Comparison of ENCODE assay signal across 1 cellular context in the genomic region with DNA sequence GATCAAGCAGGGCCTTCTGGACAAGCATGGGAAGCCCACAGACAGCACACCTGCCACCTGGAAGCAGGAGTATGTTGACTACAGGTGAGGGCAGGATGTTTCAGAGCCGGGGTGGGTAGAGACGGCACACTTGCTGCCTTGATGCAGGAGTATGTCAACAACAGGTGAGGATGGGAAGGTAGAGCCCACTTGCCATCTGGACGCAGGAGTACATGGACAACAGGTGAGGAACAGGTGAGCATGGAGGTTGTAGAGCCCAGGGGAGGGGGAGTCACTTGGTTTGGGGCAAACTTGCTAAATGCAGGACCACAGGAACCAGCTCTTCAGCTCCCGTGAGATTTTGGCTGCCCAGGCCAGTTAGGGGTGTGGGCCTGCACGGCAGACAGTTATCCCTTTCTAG.
TF ChIP-seq lines count a peak whose summit lies in the region.

No MANE protein-coding gene starts in this region.

TF ChIP-seq in IMR-90, 13 proteins besides CTCF, POLR2A, EP300 and RAD21:
- TF ChIP-seq MAFK (IDR thresholded peaks at IDR 0.05; ENCODE audit: low read depth, low read length) (no peak), FOS (IDR thresholded peaks at IDR 0.05; ENCODE audit: low read depth, low read length) (no peak), RFX5 (IDR thresholded peaks at IDR 0.05; ENCODE audit: low read depth, low read length) (no peak), SMC3 (IDR thresholded peaks at IDR 0.05; ENCODE audit: low read depth, low read length) (no peak), CEBPB (IDR thresholded peaks at IDR 0.05; ENCODE audit: low read depth, low read length) (no peak), BHLHE40 (IDR thresholded peaks at IDR 0.05; ENCODE audit: low read depth, low read length) (no peak), RCOR1 (IDR thresholded peaks at IDR 0.05; ENCODE audit: insufficient replicate concordance, low read length) (no peak)
- TF ChIP-seq, protein P1, sequence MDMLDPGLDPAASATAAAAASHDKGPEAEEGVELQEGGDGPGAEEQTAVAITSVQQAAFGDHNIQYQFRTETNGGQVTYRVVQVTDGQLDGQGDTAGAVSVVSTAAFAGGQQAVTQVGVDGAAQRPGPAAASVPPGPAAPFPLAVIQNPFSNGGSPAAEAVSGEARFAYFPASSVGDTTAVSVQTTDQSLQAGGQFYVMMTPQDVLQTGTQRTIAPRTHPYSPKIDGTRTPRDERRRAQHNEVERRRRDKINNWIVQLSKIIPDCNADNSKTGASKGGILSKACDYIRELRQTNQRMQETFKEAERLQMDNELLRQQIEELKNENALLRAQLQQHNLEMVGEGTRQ (IDR thresholded peaks at IDR 0.05; ENCODE audit: low read depth, low read length) = no peak
- TF ChIP-seq, protein P2, sequence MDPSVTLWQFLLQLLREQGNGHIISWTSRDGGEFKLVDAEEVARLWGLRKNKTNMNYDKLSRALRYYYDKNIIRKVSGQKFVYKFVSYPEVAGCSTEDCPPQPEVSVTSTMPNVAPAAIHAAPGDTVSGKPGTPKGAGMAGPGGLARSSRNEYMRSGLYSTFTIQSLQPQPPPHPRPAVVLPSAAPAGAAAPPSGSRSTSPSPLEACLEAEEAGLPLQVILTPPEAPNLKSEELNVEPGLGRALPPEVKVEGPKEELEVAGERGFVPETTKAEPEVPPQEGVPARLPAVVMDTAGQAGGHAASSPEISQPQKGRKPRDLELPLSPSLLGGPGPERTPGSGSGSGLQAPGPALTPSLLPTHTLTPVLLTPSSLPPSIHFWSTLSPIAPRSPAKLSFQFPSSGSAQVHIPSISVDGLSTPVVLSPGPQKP (IDR thresholded peaks at IDR 0.05; ENCODE audit: borderline replicate concordance, low read depth, low read length) = no peak
TF ChIP-seq in IMR-90: peak in this region for 0.
